In genomic region chr16:30535777-30536190, GRCh38 we compare ENCODE assay signal across 8 cellular contexts. TPM values are rescaled to one million over a fixed set of nuclear protein-coding genes. Genes with fewer than 3 reads are reported as not detected.
DNase-seq lines count a peak whose midpoint lies in the region; ATAC-seq and TF ChIP-seq lines count a peak whose summit lies in the region.

No MANE protein-coding gene starts in this region.

- peak; percentile 82 for DNase-seq in COR-L47 (lab: John Stamatoyannopoulos, UW)
- peak; percentile 82 for DNase-seq in NCI-H146 (lab: John Stamatoyannopoulos, UW)
- peak; percentile 55 for DNase-seq in cerebellum (ENCODE audit: low spot score)
- DNase-seq in left kidney (ENCODE audit: low read depth, low spot score) = peak; percentile 93
- DNase-seq in stimulated activated CD4-positive, alpha-beta T cell treated with anti-CD3 and anti-CD28 coated beads, Interleukin-2, amount 100 ng/mL, for 48 hours = peak; percentile 53 to 57
- DNase-seq in NCI-H187 (lab: John Stamatoyannopoulos, UW) = no peak

- no peak for TF ChIP-seq CTCF in WI38 (IDR thresholded peaks at IDR 0.05; ENCODE audit: low read depth, low read length)

- ATAC-seq in GM21723 (IDR thresholded peaks at IDR 0.05; ENCODE audit: unreplicated experiment) = peak; percentile 61

- H3K4me3 ChIP-seq in WI38 (ENCODE audit: low read depth, low read length) = peak overlapping the region; percentile 70

RNA-seq across cellular contexts. Expression of gene ZNF747, which starts 1.1 kb away (rescaled TPM):
- 9.9 TPM for total RNA-seq in cerebellum

RNA-seq across cellular contexts. Expression of gene ZNF768, which starts 9.4 kb away (rescaled TPM):
- 16.7 TPM for total RNA-seq in cerebellum

RNA-seq across cellular contexts. Expression of gene ZNF764, which starts 22.4 kb away (rescaled TPM):
- total RNA-seq in cerebellum = 10.1 TPM

RNA-seq across cellular contexts. Expression of gene ZNF688, which starts 35.7 kb away (rescaled TPM):
- total RNA-seq in cerebellum = 8.7 TPM

RNA-seq across cellular contexts. Expression of gene ZNF785, which starts 49.7 kb away (rescaled TPM):
- 23.8 TPM for total RNA-seq in cerebellum

Comparison
In these comparisons a context has a peak if more than half of its experiments do, and no peak if none do; other contexts are left out.
1. DNase-seq: peak in COR-L47 (single experiment), NCI-H146 (single experiment), cerebellum (single experiment), left kidney (single experiment) and stimulated activated CD4-positive, alpha-beta T cell treated with anti-CD3 and anti-CD28 coated beads, Interleukin-2, amount 100 ng/mL, for 48 hours (2 of 2); none in NCI-H187 (0 of 2).